ENCODE assay signal across 10 cellular contexts in genomic region chr5:77893225-77893860, GRCh38.
A peak's percentile ranks its signal among the peaks of the same experiment; 100 is the strongest.
DNase-seq lines count a peak whose midpoint lies in the region; ATAC-seq and TF ChIP-seq lines count a peak whose summit lies in the region.
"Had no signal": no experiment of that assay in that cellular context is flagged by ENCODE, and none has a peak within 500 bp of the region (broad histone marks: within the 10 kb centered on the region; RNA-seq: fewer than 3 reads in every experiment).

No MANE protein-coding gene starts in this region.

- intact Hi-C loops in CD8-positive, alpha-beta T cell (cut with DNase I, micrococcal nuclease), result no loop called here

- H3K36me3 ChIP-seq in HEK293 (ENCODE audit: control insufficient read depth in 2 of 2, insufficient read depth in 1 of 2, low read length in 2 of 2), result no peaks in the 10 kb centered on the region
- no peaks in the 10 kb centered on the region for H3K36me3 ChIP-seq in CD8-positive, alpha-beta T cell (ENCODE audit: insufficient read depth, low read length)

- no peak overlapping the region for H3K4me3 Mint-ChIP-seq in WTC11
- H3K4me3 Mint-ChIP-seq in CD8-positive, alpha-beta T cell, result no peak overlapping the region

- H3K4me3 ChIP-seq in HEK293 (ENCODE audit: low read depth, low read length), result no peak overlapping the region
- H3K4me3 ChIP-seq in CD8-positive, alpha-beta T cell (ENCODE audit: low read depth, low read length), result no peak overlapping the region

- no peaks in the 10 kb centered on the region for H3K4me1 Mint-ChIP-seq in WTC11
- H3K4me1 Mint-ChIP-seq in CD8-positive, alpha-beta T cell (ENCODE audit: low read depth), result no peaks in the 10 kb centered on the region

- no peaks in the 10 kb centered on the region for H3K36me3 Mint-ChIP-seq in WTC11
- no peaks in the 10 kb centered on the region for H3K36me3 Mint-ChIP-seq in CD8-positive, alpha-beta T cell

- no peaks in the 10 kb centered on the region for H3K9me3 Mint-ChIP-seq in WTC11
- H3K9me3 Mint-ChIP-seq in CD8-positive, alpha-beta T cell, result no peaks in the 10 kb centered on the region

- peak overlapping the region; percentile 37; the same call in 1 of the 2 replicates for H3K27ac Mint-ChIP-seq in WTC11
- H3K27ac Mint-ChIP-seq in CD8-positive, alpha-beta T cell, result no peak overlapping the region

- peak; percentile 51 for DNase-seq in 8988T
- no peak for DNase-seq in WTC11 (ENCODE audit: low spot score)
- DNase-seq in inferior parietal cortex (ENCODE audit: extremely low spot score), result peak; percentile 37
- no peak for DNase-seq in CD8-positive, alpha-beta T cell
- DNase-seq: glutamatergic neuron had no signal

- no peak for TF ChIP-seq CTCF in HEK293 (tag by site-specific recombination; IDR thresholded peaks at IDR 0.05)
- no peak for TF ChIP-seq CTCF in WTC11 (IDR thresholded peaks at IDR 0.05)
- TF ChIP-seq CTCF in CD8-positive, alpha-beta T cell (IDR thresholded peaks at IDR 0.05), result no peak

- CTCF ChIA-PET in HEK293 (lab: Yijun Ruan, JAX), result no interaction called here
- CTCF ChIA-PET in WTC11 (lab: Charles Lee), result no interaction called here
- CTCF ChIA-PET in CD8-positive, alpha-beta T cell (lab: Charles Lee), result no interaction called here

- no peaks in the 10 kb centered on the region for H3K4me1 ChIP-seq in HEK293 (ENCODE audit: control insufficient read depth, insufficient read depth, low read length)
- no peaks in the 10 kb centered on the region for H3K4me1 ChIP-seq in CD8-positive, alpha-beta T cell (ENCODE audit: insufficient read depth, low read length)

- no peaks in the 10 kb centered on the region; the same call in 1 of the 2 replicates for H3K27me3 Mint-ChIP-seq in WTC11 (ENCODE audit: low read depth)
- H3K27me3 Mint-ChIP-seq in CD8-positive, alpha-beta T cell (ENCODE audit: low read depth), result peaks cover 2% of the 10 kb centered on the region

- no peaks in the 10 kb centered on the region for H3K9me3 ChIP-seq in HEK293 (ENCODE audit: control insufficient read depth, insufficient read depth, low read depth, low read length)
- no peaks in the 10 kb centered on the region for H3K9me3 ChIP-seq in CD8-positive, alpha-beta T cell (ENCODE audit: low read length)

- ATAC-seq in WTC11 (no peak), HG02938 (IDR thresholded peaks at IDR 0.05; ENCODE audit: unreplicated experiment) (no peak), GM19328 (IDR thresholded peaks at IDR 0.05; ENCODE audit: unreplicated experiment) (no peak), HG03460 (IDR thresholded peaks at IDR 0.05; ENCODE audit: unreplicated experiment) (no peak)
- no peak for ATAC-seq in CD8-positive, alpha-beta T cell

- POLR2A ChIA-PET in HEK293 (lab: Yijun Ruan, JAX) (no interaction called here), WTC11 (lab: Charles Lee) (no interaction called here)
- POLR2A ChIA-PET in CD8-positive, alpha-beta T cell (lab: Charles Lee), result no interaction called here

- H3K27me3 ChIP-seq in CD8-positive, alpha-beta T cell (ENCODE audit: insufficient read depth, low read length), result no peaks in the 10 kb centered on the region

- no peak overlapping the region for H3K27ac ChIP-seq in HEK293 (ENCODE audit: extremely low read depth, low read depth, low read length)
- H3K27ac ChIP-seq in CD8-positive, alpha-beta T cell (ENCODE audit: low read depth, low read length), result no peak overlapping the region
- H3K27ac ChIP-seq: VCaP had no signal

TF ChIP-seq in HEK293, 187 proteins besides CTCF, POLR2A, EP300 and RAD21:
- 0 out of 2 replicates have a peak, but pooled peaks have one; percentile 46 for TF ChIP-seq ZNF660 (tag by site-specific recombination; IDR thresholded peaks at IDR 0.05)
- TF ChIP-seq ZNF449 (tag by site-specific recombination; IDR thresholded peaks at IDR 0.05), result peak; percentile 54; the same call in 1 of the 2 replicates
- no peak for TF ChIP-seq ZIC2 (tag by site-specific recombination; IDR thresholded peaks at IDR 0.05)
- TF ChIP-seq, protein P1, sequence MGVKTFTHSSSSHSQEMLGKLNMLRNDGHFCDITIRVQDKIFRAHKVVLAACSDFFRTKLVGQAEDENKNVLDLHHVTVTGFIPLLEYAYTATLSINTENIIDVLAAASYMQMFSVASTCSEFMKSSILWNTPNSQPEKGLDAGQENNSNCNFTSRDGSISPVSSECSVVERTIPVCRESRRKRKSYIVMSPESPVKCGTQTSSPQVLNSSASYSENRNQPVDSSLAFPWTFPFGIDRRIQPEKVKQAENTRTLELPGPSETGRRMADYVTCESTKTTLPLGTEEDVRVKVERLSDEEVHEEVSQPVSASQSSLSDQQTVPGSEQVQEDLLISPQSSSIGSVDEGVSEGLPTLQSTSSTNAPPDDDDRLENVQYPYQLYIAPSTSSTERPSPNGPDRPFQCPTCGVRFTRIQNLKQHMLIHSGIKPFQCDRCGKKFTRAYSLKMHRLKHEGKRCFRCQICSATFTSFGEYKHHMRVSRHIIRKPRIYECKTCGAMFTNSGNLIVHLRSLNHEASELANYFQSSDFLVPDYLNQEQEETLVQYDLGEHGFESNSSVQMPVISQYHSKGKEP (tag by site-specific recombination; IDR thresholded peaks at IDR 0.05), result 0 out of 2 replicates have a peak, but pooled peaks have one; percentile 4
- TF ChIP-seq, protein P2, sequence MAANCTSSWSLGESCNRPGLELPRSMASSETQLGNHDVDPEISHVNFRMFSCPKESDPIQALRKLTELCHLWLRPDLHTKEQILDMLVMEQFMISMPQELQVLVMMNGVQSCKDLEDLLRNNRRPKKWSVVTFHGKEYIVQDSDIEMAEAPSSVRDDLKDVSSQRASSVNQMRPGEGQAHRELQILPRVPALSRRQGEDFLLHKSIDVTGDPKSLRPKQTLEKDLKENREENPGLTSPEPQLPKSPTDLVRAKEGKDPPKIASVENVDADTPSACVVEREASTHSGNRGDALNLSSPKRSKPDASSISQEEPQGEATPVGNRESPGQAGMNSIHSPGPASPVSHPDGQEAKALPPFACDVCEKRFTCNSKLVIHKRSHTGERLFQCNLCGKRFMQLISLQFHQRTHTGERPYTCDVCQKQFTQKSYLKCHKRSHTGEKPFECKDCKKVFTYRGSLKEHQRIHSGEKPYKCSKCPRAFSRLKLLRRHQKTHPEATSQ (tag by site-specific recombination; IDR thresholded peaks at IDR 0.05), result no peak

TF ChIP-seq in WTC11, 78 proteins besides CTCF, POLR2A, EP300 and RAD21:
- TF ChIP-seq EMX1 (CRISPR knock-in tag; IDR thresholded peaks at IDR 0.05) (no peak), AFF4 (CRISPR knock-in tag; IDR thresholded peaks at IDR 0.05; ENCODE audit: borderline replicate concordance) (no peak), RELA (CRISPR knock-in tag; IDR thresholded peaks at IDR 0.05; ENCODE audit: borderline replicate concordance) (no peak)

Comparison
In these comparisons a context has a peak if more than half of its experiments do, and no peak if none do; other contexts are left out.
1. DNase-seq: peak in 8988T (single experiment) and inferior parietal cortex (single experiment); none in WTC11 (single experiment) and CD8-positive, alpha-beta T cell (0 of 7).